ENCODE assay signal across 15 cellular contexts in genomic region chr14:67557118-67557517, GRCh38. TPM values are rescaled to one million over a fixed set of nuclear protein-coding genes. Genes with fewer than 3 reads are reported as not detected.
DNase-seq lines count a peak whose midpoint lies in the region; ATAC-seq and TF ChIP-seq lines count a peak whose summit lies in the region.
"Had no signal": no experiment of that assay in that cellular context is flagged by ENCODE, and none has a peak within 500 bp of the region (broad histone marks: within the 10 kb centered on the region; RNA-seq: fewer than 3 reads in every experiment).

No MANE protein-coding gene starts in this region.

- no peaks in the 10 kb centered on the region for H4K20me1 ChIP-seq in mammary epithelial cell (ENCODE audit: insufficient read depth, low read length)

- no peak overlapping the region for H3K4me3 Mint-ChIP-seq in Caco-2 (ENCODE audit: unreplicated experiment)
- H3K4me3 Mint-ChIP-seq: activated T-cell treated with anti-CD3 and anti-CD28 coated beads, Interleukin-2, amount 50 U/mL, for 24 hours had no signal

- H3K36me3 ChIP-seq in Caco-2 (ENCODE audit: control insufficient read depth, insufficient read depth, low read length) (peaks cover 1% of the 10 kb centered on the region; the same call in 1 of the 2 replicates), mammary epithelial cell (ENCODE audit: insufficient read depth, low read length) (no peaks in the 10 kb centered on the region), mesendoderm (ENCODE audit: control insufficient read depth, insufficient read depth, low read length) (no peaks in the 10 kb centered on the region), adrenal gland (replicated peaks in 1 of 2) (peaks cover 0 to 2% of the 10 kb centered on the region in 2 donors)
- H3K36me3 ChIP-seq: thoracic aorta had no signal

- H2AFZ ChIP-seq in mammary epithelial cell (ENCODE audit: low read depth, low read length), result peak overlapping the region; percentile 46

- peak overlapping the region; percentile 74 for H3K27ac Mint-ChIP-seq in Caco-2 (ENCODE audit: unreplicated experiment)
- H3K27ac Mint-ChIP-seq: activated T-cell treated with anti-CD3 and anti-CD28 coated beads, Interleukin-2, amount 50 U/mL, for 24 hours had no signal

- H3K4me3 ChIP-seq in Caco-2 (ENCODE audit: low read depth, low read length) (no peak overlapping the region), mammary epithelial cell (replicated peaks in 1 of 3; ENCODE audit: insufficient read depth in 1 of 3, low read depth in 2 of 3, low read length in 3 of 3) (no peak overlapping the region), mesendoderm (ENCODE audit: low read length) (no peak overlapping the region), adrenal gland (no peak overlapping the region)
- H3K4me3 ChIP-seq: thoracic aorta had no signal

- H3K4me1 Mint-ChIP-seq in Caco-2 (ENCODE audit: low read depth, unreplicated experiment), result peaks cover 8% of the 10 kb centered on the region

- no peak overlapping the region for H2BK5ac ChIP-seq in mesendoderm (ENCODE audit: low read length)

- TF ChIP-seq CTCF in Caco-2 (IDR thresholded peaks at IDR 0.05; ENCODE audit: insufficient read depth in 1 of 2, low read depth in 1 of 2, low read length in 1 of 2, severe bottlenecking in 1 of 2, unreplicated experiment in 1 of 2) (no peak), mammary epithelial cell (conservative IDR thresholded peaks at IDR 0.05 in 1 of 2, IDR thresholded peaks at IDR 0.05 in 1 of 2; ENCODE audit: extremely low read depth in 1 of 2, insufficient read depth in 1 of 2, low read depth in 1 of 2, low read length in 2 of 2) (no peak), adrenal gland (IDR thresholded peaks at IDR 0.05) (no peak)

- no peak overlapping the region for H3K23ac ChIP-seq in mesendoderm (ENCODE audit: low read length)

- H3K79me1 ChIP-seq in mesendoderm (ENCODE audit: low read length), result no peaks in the 10 kb centered on the region

- peak overlapping the region; percentile 12 for H3K27ac ChIP-seq in mammary epithelial cell (ENCODE audit: insufficient read depth, low read depth, low read length)
- H3K27ac ChIP-seq in mesendoderm (ENCODE audit: low read depth, low read length), result no peak overlapping the region
- H3K27ac ChIP-seq in adrenal gland, result no peak overlapping the region
- H3K27ac ChIP-seq: thoracic aorta had no signal

- no peak overlapping the region for H4K8ac ChIP-seq in mesendoderm (ENCODE audit: low read depth, low read length)

- TF ChIP-seq POLR2A in adrenal gland (IDR thresholded peaks at IDR 0.05), result no peak

- no peak overlapping the region for H4K5ac ChIP-seq in mesendoderm (ENCODE audit: low read length)

- peaks cover 28% of the 10 kb centered on the region for H3K36me3 Mint-ChIP-seq in Caco-2 (ENCODE audit: insufficient read depth, unreplicated experiment)

- no peak overlapping the region for H3K9ac ChIP-seq in mammary epithelial cell (ENCODE audit: insufficient read depth, low read length)
- no peak overlapping the region for H3K9ac ChIP-seq in mesendoderm (ENCODE audit: low read length)

- H3K56ac ChIP-seq in mesendoderm (ENCODE audit: low read length), result no peak overlapping the region

- H2BK15ac ChIP-seq in mesendoderm (replicated peaks; ENCODE audit: low read depth), result no peak overlapping the region

- H3K27me3 ChIP-seq in Caco-2 (replicated peaks; ENCODE audit: control insufficient read depth, insufficient read depth, low read length) (no peaks in the 10 kb centered on the region), mammary epithelial cell (ENCODE audit: insufficient read depth, low read length) (no peaks in the 10 kb centered on the region), mesendoderm (ENCODE audit: insufficient read depth, low read length, poor library complexity) (no peaks in the 10 kb centered on the region), adrenal gland (no peaks in the 10 kb centered on the region)

- no peak overlapping the region for H2BK120ac ChIP-seq in mesendoderm (ENCODE audit: low read depth, low read length)

- POLR2A ChIA-PET in Caco-2 (lab: Charles Lee), result interaction anchor here (0.9 to 1.0 kb wide), 2 partner anchors 15 to 24 kb away, joined by 3 to 4 read pairs; partner anchors contain the start of gene PLEKHH1

- no peak for TF ChIP-seq RAD21 in Ishikawa (IDR thresholded peaks at IDR 0.05; ENCODE audit: low read depth)

- no peaks in the 10 kb centered on the region for H3K9me3 Mint-ChIP-seq in Caco-2 (ENCODE audit: unreplicated experiment)
- H3K9me3 Mint-ChIP-seq: activated T-cell treated with anti-CD3 and anti-CD28 coated beads, Interleukin-2, amount 50 U/mL, for 24 hours had no signal

- H3K4me2 ChIP-seq in mammary epithelial cell (ENCODE audit: insufficient read depth, low read depth, low read length) (peak overlapping the region; percentile 29), mesendoderm (ENCODE audit: low read length) (no peak overlapping the region)

- no TSS peak for BruUV-seq in Caco-2 (replicated peaks; lab: Mats Ljungman, UMichigan)
- no TSS peak for BruUV-seq in mammary epithelial cell (replicated peaks; lab: Mats Ljungman, UMichigan)

- peak; percentile 72; the same call in 1 of the 2 replicates for TF ChIP-seq EP300 in Ishikawa (IDR thresholded peaks at IDR 0.05; ENCODE audit: borderline replicate concordance)

- ATAC-seq in GM21381 (IDR thresholded peaks at IDR 0.05; ENCODE audit: unreplicated experiment), result no peak

- in situ Hi-C loops in mammary epithelial cell (cut with MboI; ENCODE audit: low sequenced_read_pairs in 2 of 2), result no loop called here

- peak; percentile 51 to 80 for DNase-seq in Caco-2
- DNase-seq in mammary epithelial cell, result peak; percentile 74
- DNase-seq in mesendoderm, result peak; percentile 78
- no peak for DNase-seq in RPMI8226
- DNase-seq in adrenal gland, result no peak
- DNase-seq in activated effector memory CD4-positive, alpha-beta T cell treated with Interleukin-2 at 50 U/mL for 16 hours, result no peak
- DNase-seq: activated T-cell treated with anti-CD3 and anti-CD28 coated beads, Interleukin-2, amount 50 U/mL, for 24 hours; amniotic stem cell; DMS53; NCI-H1092 treated with DMSO at 0.1 percent for 48 hours; NCI-H345; stimulated activated CD4-positive, alpha-beta T cell treated with anti-CD3 and anti-CD28 coated beads, Interleukin-12 subunit alpha, Interleukin-12 subunit beta, amount 100 ng/mL, for 4 hours had no signal

- 2% methylated on average over 7 of the region's 7 CpGs for WGBS in mammary epithelial cell (ENCODE audit: low coverage, missing lambda C conversion rate)
- WGBS in mesendoderm (ENCODE audit: extremely low coverage, insufficient coverage, low lambda C conversion rate), result no CpG with 5 or more reads among the region's 7 CpGs
- 81 to 96% (median 88%) methylated on average over 7 of the region's 7 CpGs for WGBS in adrenal gland, 4 donors

- no peaks in the 10 kb centered on the region for H3K27me3 Mint-ChIP-seq in Caco-2 (ENCODE audit: insufficient read depth, unreplicated experiment)
- H3K27me3 Mint-ChIP-seq: activated T-cell treated with anti-CD3 and anti-CD28 coated beads, Interleukin-2, amount 50 U/mL, for 24 hours had no signal

- H3K18ac ChIP-seq in mesendoderm (ENCODE audit: low read length), result no peak overlapping the region

- no peak overlapping the region for H2AK5ac ChIP-seq in mesendoderm (ENCODE audit: low read length)

- H3K9me3 ChIP-seq in Caco-2 (no peaks in the 10 kb centered on the region), mammary epithelial cell (replicated peaks; ENCODE audit: insufficient read depth, low read length) (no peaks in the 10 kb centered on the region), adrenal gland (replicated peaks in 1 of 3) (no peaks in the 10 kb centered on the region)
- H3K9me3 ChIP-seq: thoracic aorta had no signal

- CTCF ChIA-PET in Caco-2 (lab: Charles Lee) (interaction anchor here (1.2 to 2.4 kb wide), 3 partner anchors 14 to 30 kb away, joined by 8 to 17 read pairs (median 15); no protein-coding TSS in a partner anchor), mammary epithelial cell (lab: Charles Lee; ENCODE audit: low non-redundant PET) (interaction anchor here (0.5 to 1.2 kb wide), 4 partner anchors 15 to 30 kb away, joined by 3 to 7 read pairs (median 4); no protein-coding TSS in a partner anchor)

- no peak overlapping the region for H3K4ac ChIP-seq in mesendoderm (ENCODE audit: low read depth, low read length)

- dilution Hi-C loops in mammary epithelial cell (cut with HindIII; ENCODE audit: low sequenced_read_pairs), result no loop called here

- H3K4me1 ChIP-seq in Caco-2 (peaks cover 17% of the 10 kb centered on the region), mammary epithelial cell (ENCODE audit: insufficient read depth, low read length) (peaks cover 32% of the 10 kb centered on the region), mesendoderm (ENCODE audit: control insufficient read depth, low read depth, low read length) (no peaks in the 10 kb centered on the region), adrenal gland (replicated peaks in 1 of 2) (no peaks in the 10 kb centered on the region)

- intact Hi-C loops in Caco-2 (cut with micrococcal nuclease; ENCODE audit: unreplicated experiment), result loop anchor here (1.0 kb wide), 1 partner anchor 16 kb away; no protein-coding TSS in a partner anchor
- intact Hi-C loops in mammary epithelial cell (cut with micrococcal nuclease), result loop anchor here (2.0 kb wide), 1 partner anchor 24 kb away; the partner anchor contains the start of gene PLEKHH1
- intact Hi-C loops in adrenal gland (cut with DNase I), result no loop called here

- H3K79me2 ChIP-seq in mammary epithelial cell (ENCODE audit: insufficient read depth, low read length), result no peaks in the 10 kb centered on the region
- no peaks in the 10 kb centered on the region for H3K79me2 ChIP-seq in mesendoderm (ENCODE audit: control insufficient read depth, insufficient read depth, low read length)

TF ChIP-seq in Ishikawa, 13 proteins besides CTCF, POLR2A, EP300 and RAD21 (continues in another document):
- peak; percentile 81; the same call in 1 of the 2 replicates for TF ChIP-seq TCF12 (IDR thresholded peaks at IDR 0.05; ENCODE audit: low read depth)
- peak; percentile 98 for TF ChIP-seq TEAD4 (IDR thresholded peaks at IDR 0.05)
- TF ChIP-seq TAF1 (IDR thresholded peaks at IDR 0.05; ENCODE audit: low read depth), result no peak
- peak; percentile 43 for TF ChIP-seq NFIC (IDR thresholded peaks at IDR 0.05)
- TF ChIP-seq YY1 (IDR thresholded peaks at IDR 0.05; ENCODE audit: low read depth), result no peak

RNA-seq across cellular contexts. Expression of gene PLEKHH1, which starts 24.0 kb away (rescaled TPM):
- 32.4 and 41.2 TPM in 2 replicates for total RNA-seq in Caco-2 (2022)
- 10 to 100 TPM in 1 of 2 donors, 1 to 10 TPM in 1; 6.7 to 11.9 TPM for total RNA-seq in mammary epithelial cell
- 3.1 TPM for polyA plus RNA-seq in mammary epithelial cell
- polyA minus RNA-seq in mammary epithelial cell, result 41.7 TPM
- 9.7 TPM for polyA plus RNA-seq in mesendoderm (2013, experiment 1 of 2)
- 10.1 TPM for polyA plus RNA-seq in mesendoderm (2013, experiment 2 of 2)
- total RNA-seq in adrenal gland, result 10 to 100 TPM in 7 of 8 donors, 1 to 10 TPM in 1; 8.3 to 30.6 (median 18.6) TPM
- polyA plus RNA-seq in adrenal gland, result 10 to 100 TPM; 19.3 to 50.4 (median 28.0) TPM

RNA-seq across cellular contexts. Expression of gene PIGH, which starts 43.0 kb away (rescaled TPM):
- 16.9 and 20.4 TPM in 2 replicates for total RNA-seq in Caco-2 (2022)
- 10 to 100 TPM; 16.7 to 18.2 TPM for total RNA-seq in mammary epithelial cell
- polyA plus RNA-seq in mammary epithelial cell, result 19.5 TPM
- polyA minus RNA-seq in mammary epithelial cell, result 5.5 TPM
- 6.4 TPM for polyA plus RNA-seq in mesendoderm (2013, experiment 1 of 2)
- 7.1 TPM for polyA plus RNA-seq in mesendoderm (2013, experiment 2 of 2)
- 10 to 100 TPM; 43.0 to 79.1 (median 51.3) TPM for total RNA-seq in adrenal gland
- 10 to 100 TPM; 41.5 to 66.7 (median 41.9) TPM for polyA plus RNA-seq in adrenal gland

Comparison
In these comparisons a context has a peak if more than half of its experiments do, and no peak if none do; other contexts are left out.
1. DNase-seq: peak in Caco-2 (2 of 2), mammary epithelial cell (single experiment) and mesendoderm (single experiment); none in RPMI8226 (single experiment), adrenal gland (0 of 7) and activated effector memory CD4-positive, alpha-beta T cell treated with Interleukin-2 at 50 U/mL for 16 hours (single experiment).
2. intact Hi-C loops: an anchor here in Caco-2 (1.0 kb wide) and mammary epithelial cell (2.0 kb wide); none called in adrenal gland.